ENCODE assay signal across 19 cellular contexts in the genomic region with DNA sequence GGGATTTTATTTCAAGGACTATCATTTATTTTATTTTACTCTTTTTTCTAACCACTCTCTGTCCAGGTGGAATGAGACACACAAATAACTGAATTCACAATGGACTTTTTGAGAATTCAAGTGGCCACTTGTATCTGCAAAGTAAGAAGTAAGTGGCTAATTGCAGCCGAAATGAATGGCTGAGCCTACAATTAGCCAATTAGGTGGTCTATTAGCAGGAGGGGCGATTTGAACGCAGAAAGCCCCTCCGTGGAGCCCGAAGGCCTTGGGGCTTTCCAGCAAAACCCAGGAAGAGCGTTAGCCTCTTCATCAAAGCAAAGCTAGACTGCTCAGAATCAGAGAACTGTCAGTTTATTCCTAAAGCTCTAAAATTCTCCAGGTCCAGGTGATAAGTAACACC.
"Had no signal": no experiment of that assay in that cellular context is flagged by ENCODE, and none has a peak within 500 bp of the region (broad histone marks: within the 10 kb centered on the region; RNA-seq: fewer than 3 reads in every experiment).

No MANE protein-coding gene starts in this region.

- H3K27me3 Mint-ChIP-seq: activated naive CD8-positive, alpha-beta T cell treated with anti-CD3 and anti-CD28 coated beads, Interleukin-2, amount 50 U/mL, for 24 hours had no signal

- H3K4me3 ChIP-seq: right atrium auricular region, skin epidermis had no signal

- H3K4me3 Mint-ChIP-seq: activated naive CD8-positive, alpha-beta T cell treated with anti-CD3 and anti-CD28 coated beads, Interleukin-2, amount 50 U/mL, for 24 hours; activated T-helper 17 cell treated with anti-CD3 and anti-CD28 coated beads, Interleukin-2, amount 50 U/mL, for 72 hours; dendritic cell treated with granulocyte-macrophage colony-stimulating factor and Interleukin-4, amounts not matched to agents 40 ng/mL and 50 ng/mL, for 4 days; immature natural killer cell had no signal

- H3K36me3 ChIP-seq: right atrium auricular region had no signal

- H3K27ac Mint-ChIP-seq: activated naive CD8-positive, alpha-beta T cell treated with anti-CD3 and anti-CD28 coated beads, Interleukin-2, amount 50 U/mL, for 24 hours; activated T-helper 17 cell treated with anti-CD3 and anti-CD28 coated beads, Interleukin-2, amount 50 U/mL, for 72 hours; dendritic cell treated with granulocyte-macrophage colony-stimulating factor and Interleukin-4, amounts not matched to agents 40 ng/mL and 50 ng/mL, for 4 days; immature natural killer cell; progenitor cell of endocrine pancreas had no signal

- H3K9me3 ChIP-seq: right atrium auricular region had no signal

- H3K27me3 ChIP-seq: right atrium auricular region had no signal

- H3K27ac ChIP-seq: right atrium auricular region, skin epidermis had no signal

- ATAC-seq: activated naive CD8-positive, alpha-beta T cell treated with anti-CD3 and anti-CD28 coated beads, Interleukin-2, amount 50 U/mL, for 24 hours; activated T-helper 17 cell treated with anti-CD3 and anti-CD28 coated beads, Interleukin-2, amount 50 U/mL, for 72 hours had no signal

- H3K9me3 Mint-ChIP-seq: activated naive CD8-positive, alpha-beta T cell treated with anti-CD3 and anti-CD28 coated beads, Interleukin-2, amount 50 U/mL, for 24 hours; activated T-helper 17 cell treated with anti-CD3 and anti-CD28 coated beads, Interleukin-2, amount 50 U/mL, for 72 hours; dendritic cell treated with granulocyte-macrophage colony-stimulating factor and Interleukin-4, amounts not matched to agents 40 ng/mL and 50 ng/mL, for 4 days; immature natural killer cell had no signal

- FAIRE-seq: astrocyte, bronchial epithelial cell had no signal

- H3K4me1 Mint-ChIP-seq: activated T-helper 17 cell treated with anti-CD3 and anti-CD28 coated beads, Interleukin-2, amount 50 U/mL, for 72 hours; immature natural killer cell had no signal

- DNase-seq: activated CD4-positive, alpha-beta T cell treated with anti-CD3 and anti-CD28 coated beads for 1 hour; activated CD4-positive, alpha-beta T cell treated with anti-CD3 and anti-CD28 coated beads, Interleukin-2, amount 50 U/mL, for 4 hours; activated naive CD4-positive, alpha-beta T cell treated with Interleukin-2 at 50 U/mL for 16 hours; activated naive CD8-positive, alpha-beta T cell treated with anti-CD3 and anti-CD28 coated beads, Interleukin-2, amount 50 U/mL, for 24 hours; activated T-cell treated with anti-CD3 and anti-CD28 coated beads for 4 hours; effector memory CD4-positive, alpha-beta T cell; foreskin fibroblast; immature natural killer cell; stimulated activated CD4-positive, alpha-beta T cell treated with anti-CD3 and anti-CD28 coated beads, Interleukin-15, amount 100 ng/mL, for 24 hours; stimulated activated CD4-positive, alpha-beta T cell treated with anti-CD3 and anti-CD28 coated beads, Interleukin-4, amount 100 ng/mL, for 24 hours; stimulated activated naive CD4-positive, alpha-beta T cell treated with Interleukin-2 at 50 U/mL for 16 hours; trophoblast cell had no signal
